Comparison of ENCODE assay signal across 14 cellular contexts in the genomic region with DNA sequence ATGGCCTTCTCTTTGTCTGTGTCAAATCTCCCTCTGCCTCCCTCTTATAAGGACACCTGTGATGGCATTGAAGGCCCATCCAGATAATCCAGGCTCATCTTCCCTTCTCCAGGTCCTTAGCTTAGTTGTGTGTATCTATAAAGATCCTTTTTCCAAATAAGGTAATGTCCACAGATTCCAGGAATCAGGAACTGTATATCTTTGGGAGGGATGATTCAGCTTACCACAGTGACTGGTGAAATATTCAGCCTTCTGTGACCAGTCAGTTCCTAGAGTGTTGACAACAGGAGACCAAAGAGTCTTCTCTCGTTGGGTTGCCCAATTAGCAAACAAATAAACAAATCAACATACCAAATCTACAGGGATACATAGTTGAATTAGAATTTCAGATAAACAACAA.
"Had no signal": no experiment of that assay in that cellular context is flagged by ENCODE, and none has a peak within 500 bp of the region (broad histone marks: within the 10 kb centered on the region; RNA-seq: fewer than 3 reads in every experiment).

No MANE protein-coding gene starts in this region.

- H3K27ac Mint-ChIP-seq: activated T-helper 17 cell treated with anti-CD3 and anti-CD28 coated beads, Interleukin-2, amount 50 U/mL, for 72 hours; nephron progenitor cell; stimulated activated naive CD8-positive, alpha-beta T cell treated with anti-CD3 and anti-CD28 coated beads, Interleukin-15, amount 100 ng/mL, for 72 hours had no signal

- H3K27ac ChIP-seq: foreskin keratinocyte, prostate gland, right lobe of liver, upper lobe of right lung had no signal

- ATAC-seq: activated T-helper 17 cell treated with anti-CD3 and anti-CD28 coated beads, Interleukin-2, amount 50 U/mL, for 72 hours; foreskin keratinocyte; right lobe of liver; stimulated activated naive CD8-positive, alpha-beta T cell treated with anti-CD3 and anti-CD28 coated beads, Interleukin-15, amount 100 ng/mL, for 72 hours; upper lobe of right lung had no signal

- H3K27me3 ChIP-seq: foreskin keratinocyte, right lobe of liver, upper lobe of right lung had no signal

- H3K4me3 Mint-ChIP-seq: activated T-helper 17 cell treated with anti-CD3 and anti-CD28 coated beads, Interleukin-2, amount 50 U/mL, for 72 hours; nephron progenitor cell; stimulated activated naive CD8-positive, alpha-beta T cell treated with anti-CD3 and anti-CD28 coated beads, Interleukin-15, amount 100 ng/mL, for 72 hours had no signal

- DNase-seq: activated naive CD4-positive, alpha-beta T cell treated with Interleukin-2 at 50 U/mL for 16 hours; activated T-cell treated with anti-CD3 and anti-CD28 coated beads for 4 hours; anterior cingulate cortex; erythroblast; foreskin keratinocyte; head of caudate nucleus; kidney glomerular epithelial cell; nephron progenitor cell; occipital lobe; right lobe of liver; stimulated activated naive CD8-positive, alpha-beta T cell treated with anti-CD3 and anti-CD28 coated beads, Interleukin-15, amount 100 ng/mL, for 72 hours; upper lobe of right lung had no signal

- H3K4me3 ChIP-seq: prostate gland, right lobe of liver, upper lobe of right lung had no signal

- H3K36me3 ChIP-seq: prostate gland, right lobe of liver, upper lobe of right lung had no signal

- H3K4me1 ChIP-seq: foreskin keratinocyte, prostate gland, right lobe of liver, upper lobe of right lung had no signal

- H3K4me1 Mint-ChIP-seq: activated T-helper 17 cell treated with anti-CD3 and anti-CD28 coated beads, Interleukin-2, amount 50 U/mL, for 72 hours; nephron progenitor cell; stimulated activated naive CD8-positive, alpha-beta T cell treated with anti-CD3 and anti-CD28 coated beads, Interleukin-15, amount 100 ng/mL, for 72 hours had no signal

- H3K9me3 ChIP-seq: prostate gland, right lobe of liver had no signal
